Comparison of ENCODE assay signal across 1 cellular context in genomic region chr10:102502029-102502336, GRCh38.
TF ChIP-seq lines count a peak whose summit lies in the region.

No MANE protein-coding gene starts in this region.

TF ChIP-seq in HepG2, 621 proteins besides CTCF, POLR2A, EP300 and RAD21 (continued from another document):
- TF ChIP-seq TFDP1 (CRISPR knock-in tag; IDR thresholded peaks at IDR 0.05; ENCODE audit: borderline replicate concordance) (peak; percentile 44; the same call in 1 of the 2 replicates), HOXA7 (CRISPR knock-in tag; IDR thresholded peaks at IDR 0.05) (no peak), SP1 (IDR thresholded peaks at IDR 0.05) (no peak), SP1 (CRISPR knock-in tag; IDR thresholded peaks at IDR 0.05) (peak; percentile 73), ZNF230 (CRISPR knock-in tag; IDR thresholded peaks at IDR 0.05) (0 out of 2 replicates have a peak, but pooled peaks have one; percentile 17), MEF2D (CRISPR knock-in tag; IDR thresholded peaks at IDR 0.05) (0 out of 2 replicates have a peak, but pooled peaks have one; percentile 47), E2F1 (CRISPR knock-in tag; IDR thresholded peaks at IDR 0.05) (peak; percentile 57; the same call in 1 of the 2 replicates), SALL2 (CRISPR knock-in tag; IDR thresholded peaks at IDR 0.05) (0 out of 2 replicates have a peak, but pooled peaks have one; percentile 4), ZFP91 (CRISPR knock-in tag; IDR thresholded peaks at IDR 0.05; ENCODE audit: borderline replicate concordance) (no peak), HOXA3 (CRISPR knock-in tag; IDR thresholded peaks at IDR 0.05) (peak; percentile 73; the same call in 1 of the 2 replicates), SP2 (CRISPR knock-in tag; IDR thresholded peaks at IDR 0.05) (peak; percentile 99), NFYB (CRISPR knock-in tag; IDR thresholded peaks at IDR 0.05) (peak; percentile 96), NFYC (CRISPR knock-in tag; IDR thresholded peaks at IDR 0.05) (peak; percentile 98), PATZ1 (CRISPR knock-in tag; IDR thresholded peaks at IDR 0.05) (0 out of 2 replicates have a peak, but pooled peaks have one; percentile 33), TBP (CRISPR knock-in tag; IDR thresholded peaks at IDR 0.05) (no peak), FIP1L1 (IDR thresholded peaks at IDR 0.05; ENCODE audit: borderline replicate concordance, insufficient read depth, low read depth, low read length) (0 out of 2 replicates have a peak, but pooled peaks have one; percentile 45), ATF1 (CRISPR knock-in tag; IDR thresholded peaks at IDR 0.05) (peak; percentile 77), IRF9 (CRISPR knock-in tag; IDR thresholded peaks at IDR 0.05; ENCODE audit: borderline replicate concordance) (no peak), YY1 (IDR thresholded peaks at IDR 0.05; ENCODE audit: insufficient read depth, insufficient replicate concordance, low read depth, low read length) (peak; percentile 96), PBX2 (CRISPR knock-in tag; IDR thresholded peaks at IDR 0.05) (peak; percentile 99), CREB1 (IDR thresholded peaks at IDR 0.05) (peak; percentile 83), CREB1 (CRISPR knock-in tag; IDR thresholded peaks at IDR 0.05) (peak; percentile 87)
- TF ChIP-seq, protein P1, sequence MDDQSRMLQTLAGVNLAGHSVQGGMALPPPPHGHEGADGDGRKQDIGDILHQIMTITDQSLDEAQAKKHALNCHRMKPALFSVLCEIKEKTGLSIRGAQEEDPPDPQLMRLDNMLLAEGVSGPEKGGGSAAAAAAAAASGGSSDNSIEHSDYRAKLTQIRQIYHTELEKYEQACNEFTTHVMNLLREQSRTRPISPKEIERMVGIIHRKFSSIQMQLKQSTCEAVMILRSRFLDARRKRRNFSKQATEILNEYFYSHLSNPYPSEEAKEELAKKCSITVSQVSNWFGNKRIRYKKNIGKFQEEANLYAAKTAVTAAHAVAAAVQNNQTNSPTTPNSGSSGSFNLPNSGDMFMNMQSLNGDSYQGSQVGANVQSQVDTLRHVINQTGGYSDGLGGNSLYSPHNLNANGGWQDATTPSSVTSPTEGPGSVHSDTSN (CRISPR knock-in tag; IDR thresholded peaks at IDR 0.05; ENCODE audit: borderline replicate concordance), result peak; percentile 94; the same call in 1 of the 2 replicates
- TF ChIP-seq, protein P2, sequence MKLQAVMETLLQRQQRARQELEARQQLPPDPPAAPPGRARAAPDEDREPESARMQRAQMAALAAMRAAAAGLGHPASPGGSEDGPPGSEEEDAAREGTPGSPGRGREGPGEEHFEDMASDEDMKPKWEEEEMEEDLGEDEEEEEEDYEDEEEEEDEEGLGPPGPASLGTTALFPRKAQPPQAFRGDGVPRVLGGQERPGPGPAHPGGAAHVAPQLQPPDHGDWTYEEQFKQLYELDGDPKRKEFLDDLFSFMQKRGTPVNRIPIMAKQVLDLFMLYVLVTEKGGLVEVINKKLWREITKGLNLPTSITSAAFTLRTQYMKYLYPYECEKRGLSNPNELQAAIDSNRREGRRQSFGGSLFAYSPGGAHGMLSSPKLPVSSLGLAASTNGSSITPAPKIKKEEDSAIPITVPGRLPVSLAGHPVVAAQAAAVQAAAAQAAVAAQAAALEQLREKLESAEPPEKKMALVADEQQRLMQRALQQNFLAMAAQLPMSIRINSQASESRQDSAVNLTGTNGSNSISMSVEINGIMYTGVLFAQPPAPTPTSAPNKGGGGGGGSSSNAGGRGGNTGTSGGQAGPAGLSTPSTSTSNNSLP (IDR thresholded peaks at IDR 0.05; ENCODE audit: low read depth, low read length), result no peak
- TF ChIP-seq, protein P3, sequence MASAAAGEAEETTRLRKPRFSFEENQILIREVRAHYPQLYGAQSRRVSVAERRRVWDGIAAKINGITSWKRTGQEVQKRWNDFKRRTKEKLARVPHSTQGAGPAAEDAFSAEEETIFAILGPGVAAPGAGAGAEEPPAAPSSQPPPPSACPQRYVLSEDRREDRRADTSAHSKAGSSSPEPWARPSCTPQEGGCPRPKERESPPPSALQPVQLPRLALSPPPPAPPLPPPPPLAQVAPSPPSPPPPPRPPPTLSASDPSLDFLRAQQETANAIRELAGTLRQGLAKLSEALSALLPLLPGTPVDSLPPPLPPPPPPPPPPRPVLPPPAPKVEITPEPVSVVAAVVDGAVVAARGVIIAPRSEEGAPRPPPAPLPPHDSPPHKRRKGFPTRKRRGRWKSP (CRISPR knock-in tag; IDR thresholded peaks at IDR 0.05), result peak; percentile 19; the same call in 1 of the 2 replicates
- TF ChIP-seq, protein P4, sequence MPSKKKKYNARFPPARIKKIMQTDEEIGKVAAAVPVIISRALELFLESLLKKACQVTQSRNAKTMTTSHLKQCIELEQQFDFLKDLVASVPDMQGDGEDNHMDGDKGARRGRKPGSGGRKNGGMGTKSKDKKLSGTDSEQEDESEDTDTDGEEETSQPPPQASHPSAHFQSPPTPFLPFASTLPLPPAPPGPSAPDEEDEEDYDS (CRISPR knock-in tag; IDR thresholded peaks at IDR 0.05), result peak; percentile 53
- TF ChIP-seq, protein P5, sequence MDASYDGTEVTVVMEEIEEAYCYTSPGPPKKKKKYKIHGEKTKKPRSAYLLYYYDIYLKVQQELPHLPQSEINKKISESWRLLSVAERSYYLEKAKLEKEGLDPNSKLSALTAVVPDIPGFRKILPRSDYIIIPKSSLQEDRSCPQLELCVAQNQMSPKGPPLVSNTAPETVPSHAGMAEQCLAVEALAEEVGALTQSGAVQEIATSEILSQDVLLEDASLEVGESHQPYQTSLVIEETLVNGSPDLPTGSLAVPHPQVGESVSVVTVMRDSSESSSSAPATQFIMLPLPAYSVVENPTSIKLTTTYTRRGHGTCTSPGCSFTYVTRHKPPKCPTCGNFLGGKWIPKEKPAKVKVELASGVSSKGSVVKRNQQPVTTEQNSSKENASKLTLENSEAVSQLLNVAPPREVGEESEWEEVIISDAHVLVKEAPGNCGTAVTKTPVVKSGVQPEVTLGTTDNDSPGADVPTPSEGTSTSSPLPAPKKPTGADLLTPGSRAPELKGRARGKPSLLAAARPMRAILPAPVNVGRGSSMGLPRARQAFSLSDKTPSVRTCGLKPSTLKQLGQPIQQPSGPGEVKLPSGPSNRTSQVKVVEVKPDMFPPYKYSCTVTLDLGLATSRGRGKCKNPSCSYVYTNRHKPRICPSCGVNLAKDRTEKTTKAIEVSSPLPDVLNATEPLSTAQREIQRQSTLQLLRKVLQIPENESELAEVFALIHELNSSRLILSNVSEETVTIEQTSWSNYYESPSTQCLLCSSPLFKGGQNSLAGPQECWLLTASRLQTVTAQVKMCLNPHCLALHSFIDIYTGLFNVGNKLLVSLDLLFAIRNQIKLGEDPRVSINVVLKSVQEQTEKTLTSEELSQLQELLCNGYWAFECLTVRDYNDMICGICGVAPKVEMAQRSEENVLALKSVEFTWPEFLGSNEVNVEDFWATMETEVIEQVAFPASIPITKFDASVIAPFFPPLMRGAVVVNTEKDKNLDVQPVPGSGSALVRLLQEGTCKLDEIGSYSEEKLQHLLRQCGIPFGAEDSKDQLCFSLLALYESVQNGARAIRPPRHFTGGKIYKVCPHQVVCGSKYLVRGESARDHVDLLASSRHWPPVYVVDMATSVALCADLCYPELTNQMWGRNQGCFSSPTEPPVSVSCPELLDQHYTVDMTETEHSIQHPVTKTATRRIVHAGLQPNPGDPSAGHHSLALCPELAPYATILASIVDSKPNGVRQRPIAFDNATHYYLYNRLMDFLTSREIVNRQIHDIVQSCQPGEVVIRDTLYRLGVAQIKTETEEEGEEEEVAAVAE (CRISPR knock-in tag; IDR thresholded peaks at IDR 0.05; ENCODE audit: borderline replicate concordance), result peak; percentile 13; the same call in 1 of the 2 replicates
- TF ChIP-seq, protein P6, sequence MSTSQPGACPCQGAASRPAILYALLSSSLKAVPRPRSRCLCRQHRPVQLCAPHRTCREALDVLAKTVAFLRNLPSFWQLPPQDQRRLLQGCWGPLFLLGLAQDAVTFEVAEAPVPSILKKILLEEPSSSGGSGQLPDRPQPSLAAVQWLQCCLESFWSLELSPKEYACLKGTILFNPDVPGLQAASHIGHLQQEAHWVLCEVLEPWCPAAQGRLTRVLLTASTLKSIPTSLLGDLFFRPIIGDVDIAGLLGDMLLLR (CRISPR knock-in tag; IDR thresholded peaks at IDR 0.05), result no peak
